18 cellular contexts compared by ENCODE assay signal in the genomic region with DNA sequence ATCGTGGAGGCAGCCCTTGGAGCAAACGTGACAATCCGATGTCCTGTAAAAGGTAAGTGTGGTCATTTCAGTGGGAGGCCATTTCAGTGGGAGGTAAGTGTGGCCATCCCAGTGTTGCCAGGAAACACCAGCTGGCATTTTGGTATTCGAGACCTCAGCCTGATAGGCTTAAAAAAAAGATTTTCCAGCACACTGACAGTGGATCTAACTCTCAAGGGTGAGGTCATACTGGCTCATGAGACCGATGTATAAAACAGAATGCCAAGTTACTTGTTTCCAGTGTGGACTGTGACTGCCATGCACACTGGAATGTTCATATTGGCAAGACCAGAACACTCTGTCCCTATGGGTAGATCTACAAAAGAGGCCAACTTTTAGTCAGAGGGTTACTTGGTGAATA.
DNase-seq lines count a peak whose midpoint lies in the region; ATAC-seq and TF ChIP-seq lines count a peak whose summit lies in the region.
"Had no signal": no experiment of that assay in that cellular context is flagged by ENCODE, and none has a peak within 500 bp of the region (broad histone marks: within the 10 kb centered on the region; RNA-seq: fewer than 3 reads in every experiment).

No MANE protein-coding gene starts in this region.

- peaks cover 25% of the 10 kb centered on the region for H3K9me3 Mint-ChIP-seq in HFFc6
- H3K9me3 Mint-ChIP-seq: CD4-positive, alpha-beta memory T cell had no signal

- intact Hi-C loops in heart left ventricle (cut with DNase I), result no loop called here
- intact Hi-C loops in right cardiac atrium (cut with DNase I), result no loop called here

- H3K9me3 ChIP-seq in heart left ventricle (no peaks in the 10 kb centered on the region), right atrium auricular region (no peaks in the 10 kb centered on the region), SU-DHL-6 (ENCODE audit: insufficient read depth, low read length) (no peaks in the 10 kb centered on the region), right cardiac atrium (ENCODE audit: control insufficient read depth, low read length) (no peaks in the 10 kb centered on the region)
- H3K9me3 ChIP-seq: A549, Peyer's patch had no signal

- TF ChIP-seq CTCF in heart left ventricle (IDR thresholded peaks at IDR 0.05) (no peak), right atrium auricular region (IDR thresholded peaks at IDR 0.05) (no peak), SU-DHL-6 (IDR thresholded peaks at IDR 0.05; ENCODE audit: insufficient read depth, low read length, poor library complexity, severe bottlenecking) (no peak), HFFc6 (IDR thresholded peaks at IDR 0.05) (no peak)

- H3K9me2 ChIP-seq in SU-DHL-6 (replicated peaks; ENCODE audit: insufficient read depth, low read length), result no peaks in the 10 kb centered on the region

- peak overlapping the region; percentile 19 for H3K4me2 ChIP-seq in SU-DHL-6 (ENCODE audit: low read depth, low read length, poor library complexity, severe bottlenecking)
- H3K4me2 ChIP-seq: A549 had no signal

- no peak for TF ChIP-seq POLR2A in heart left ventricle (IDR thresholded peaks at IDR 0.05)

- DNase-seq in heart left ventricle (no peak), right atrium auricular region (ENCODE audit: low spot score) (no peak), right cardiac atrium (no peak), NCI-H69 (lab: John Stamatoyannopoulos, UW) (no peak), HFFc6 (no peak)
- DNase-seq: CD4-positive, alpha-beta memory T cell; DMS53; EL; MV-4-11; NCI-H187; NCI-H2107; NCI-H226; Peyer's patch had no signal

- H3K4me1 ChIP-seq in heart left ventricle (peaks cover 0 to 10% (median 0%) of the 10 kb centered on the region in 12 donors), right atrium auricular region (no peaks in the 10 kb centered on the region), right cardiac atrium (ENCODE audit: control insufficient read depth, insufficient read depth, low read length) (no peaks in the 10 kb centered on the region)
- H3K4me1 ChIP-seq: A549, Peyer's patch had no signal

- peaks cover 0 to 22% (median 0%) of the 10 kb centered on the region in 9 donors for H3K36me3 ChIP-seq in heart left ventricle
- H3K36me3 ChIP-seq in right atrium auricular region, result no peaks in the 10 kb centered on the region
- H3K36me3 ChIP-seq in SU-DHL-6 (ENCODE audit: low read length), result no peaks in the 10 kb centered on the region
- H3K36me3 ChIP-seq: Peyer's patch had no signal

- H3K27me3 ChIP-seq in heart left ventricle, result no peaks in the 10 kb centered on the region
- no peaks in the 10 kb centered on the region for H3K27me3 ChIP-seq in right atrium auricular region
- H3K27me3 ChIP-seq in SU-DHL-6 (ENCODE audit: low read length), result no peaks in the 10 kb centered on the region
- no peaks in the 10 kb centered on the region for H3K27me3 ChIP-seq in right cardiac atrium (ENCODE audit: control insufficient read depth, insufficient read depth)
- H3K27me3 ChIP-seq: Peyer's patch had no signal

- H3K27me3 Mint-ChIP-seq in HFFc6 (ENCODE audit: insufficient read depth), result no peaks in the 10 kb centered on the region

- H3F3A ChIP-seq in SU-DHL-6 (ENCODE audit: insufficient read depth), result no peaks in the 10 kb centered on the region

- H3K36me3 Mint-ChIP-seq in HFFc6 (ENCODE audit: low read depth), result no peaks in the 10 kb centered on the region
- H3K36me3 Mint-ChIP-seq: CD4-positive, alpha-beta memory T cell had no signal

- ATAC-seq in heart left ventricle (peak; percentile 55 to 82 (median 73)), right cardiac atrium (peak; percentile 39 to 76), GM18868 (IDR thresholded peaks at IDR 0.05; ENCODE audit: unreplicated experiment) (no peak)
- ATAC-seq: A549, K562 had no signal

- H4K20me1 ChIP-seq in SU-DHL-6 (ENCODE audit: low read depth, low read length), result no peaks in the 10 kb centered on the region

- no peaks in the 10 kb centered on the region for H3K4me1 Mint-ChIP-seq in HFFc6 (ENCODE audit: low read depth)
- H3K4me1 Mint-ChIP-seq: CD4-positive, alpha-beta memory T cell had no signal

- H3K9ac ChIP-seq in SU-DHL-6 (ENCODE audit: low read length), result no peak overlapping the region

- no peak overlapping the region for H3K4me3 ChIP-seq in heart left ventricle
- no peak overlapping the region for H3K4me3 ChIP-seq in right atrium auricular region
- H3K4me3 ChIP-seq in SU-DHL-6 (ENCODE audit: insufficient read depth, low read length, poor library complexity, severe bottlenecking), result no peak overlapping the region
- H3K4me3 ChIP-seq in right cardiac atrium (ENCODE audit: low read length), result no peak overlapping the region
- H3K4me3 ChIP-seq: A549, K562, Peyer's patch, SK-N-MC had no signal

- H3K4me3 Mint-ChIP-seq in HFFc6, result no peak overlapping the region
- H3K4me3 Mint-ChIP-seq: CD4-positive, alpha-beta memory T cell had no signal

- H3K79me2 ChIP-seq in SU-DHL-6 (ENCODE audit: insufficient read depth, low read length), result no peaks in the 10 kb centered on the region

- H2AFZ ChIP-seq in SU-DHL-6 (ENCODE audit: low read depth, low read length, severe bottlenecking), result no peak overlapping the region

- no peak overlapping the region for H3K27ac Mint-ChIP-seq in HFFc6
- H3K27ac Mint-ChIP-seq: CD4-positive, alpha-beta memory T cell had no signal

- H3K27ac ChIP-seq in heart left ventricle, result no peak overlapping the region
- no peak overlapping the region for H3K27ac ChIP-seq in right atrium auricular region
- H3K27ac ChIP-seq in SU-DHL-6 (ENCODE audit: low read depth, low read length), result peak overlapping the region; percentile 55
- no peak overlapping the region for H3K27ac ChIP-seq in right cardiac atrium (ENCODE audit: low read length)
- H3K27ac ChIP-seq: A549, Peyer's patch, SK-N-MC had no signal

- WGBS in heart left ventricle, 4 donors, result 67 to 86% (median 76%) methylated on average over 5 of the region's 5 CpGs
- WGBS in right cardiac atrium, result 76% methylated on average over 5 of the region's 5 CpGs
